In the genomic region with DNA sequence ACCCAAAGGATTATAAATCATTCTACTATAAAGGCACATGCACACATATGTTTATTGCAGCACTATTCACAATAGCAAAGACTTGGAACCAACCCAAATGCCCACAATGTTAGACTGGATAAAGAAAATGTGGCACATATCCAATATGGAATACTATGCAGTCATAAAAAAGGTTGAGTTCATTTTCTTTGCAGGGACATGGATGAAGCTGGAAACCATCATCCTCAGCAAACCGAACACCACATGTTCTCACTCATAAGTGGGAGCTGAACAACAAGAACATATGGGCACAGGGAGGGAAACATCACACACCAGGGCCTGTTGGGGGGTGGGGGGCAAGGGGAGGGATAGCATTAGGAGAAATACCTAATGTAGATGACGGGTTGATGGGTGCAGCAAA, we compare ENCODE assay signal across 5 cellular contexts. TPM values are rescaled to one million over a fixed set of nuclear protein-coding genes. Genes with fewer than 3 reads are reported as not detected.
"Had no signal": no experiment of that assay in that cellular context is flagged by ENCODE, and none has a peak within 500 bp of the region (broad histone marks: within the 10 kb centered on the region; RNA-seq: fewer than 3 reads in every experiment).

No MANE protein-coding gene starts in this region.

RNA-seq across cellular contexts. Expression of a gene that starts 52.3 kb away (rescaled TPM):
- total RNA-seq: HepG2, HT-29, HT1080, IMR-90 had no signal
- polyA plus RNA-seq: HepG2, IgD-negative memory B cell, IMR-90 had no signal
